ENCODE assay signal across 25 cellular contexts in genomic region chr22:29523761-29524160, GRCh38.
"Had no signal": no experiment of that assay in that cellular context is flagged by ENCODE, and none has a peak within 500 bp of the region (broad histone marks: within the 10 kb centered on the region; RNA-seq: fewer than 3 reads in every experiment).

No MANE protein-coding gene starts in this region.

- H3K4me1 Mint-ChIP-seq: activated CD4-positive, alpha-beta memory T cell treated with anti-CD3 and anti-CD28 coated beads, Interleukin-2, amount 10 ng/mL, durations not matched to agents 7 days and 5 days; activated CD4-positive, alpha-beta T cell treated with anti-CD3 and anti-CD28 coated beads for 36 hours; activated CD4-positive, alpha-beta T cell treated with anti-CD3 and anti-CD28 coated beads, Interleukin-2, amount 10 ng/mL, durations not matched to agents 7 days and 5 days; central memory CD8-positive, alpha-beta T cell; T-cell had no signal

- ATAC-seq: gastrocnemius medialis had no signal

- H3K9me3 Mint-ChIP-seq: activated CD4-positive, alpha-beta memory T cell treated with anti-CD3 and anti-CD28 coated beads, Interleukin-2, amount 10 ng/mL, durations not matched to agents 7 days and 5 days; activated CD4-positive, alpha-beta T cell treated with anti-CD3 and anti-CD28 coated beads, Interleukin-2, amount 10 ng/mL, durations not matched to agents 7 days and 5 days; activated T-cell treated with anti-CD3 and anti-CD28 coated beads, Interleukin-2, amount 50 U/mL, for 24 hours; activated T-cell treated with anti-CD3 and anti-CD28 coated beads, Interleukin-2, amount 50 U/mL, for 72 hours; central memory CD8-positive, alpha-beta T cell; dendritic cell treated with granulocyte-macrophage colony-stimulating factor and Interleukin-4, amounts not matched to agents 40 ng/mL and 50 ng/mL, for 4 days; T-cell; T-helper 1 cell treated with Interleukin-12 subunit alpha and Interleukin-12 subunit beta and Interleukin-4 antibody, amounts not matched to agents 30 μg/mL and 1 μg/mL, for 36 hours had no signal

- H3K27ac ChIP-seq: brain microvascular endothelial cell, coronary artery, esophagus muscularis mucosa, foreskin keratinocyte, gastrocnemius medialis, heart left ventricle had no signal

- H3K4me3 Mint-ChIP-seq: activated CD4-positive, alpha-beta memory T cell treated with anti-CD3 and anti-CD28 coated beads, Interleukin-2, amount 10 ng/mL, durations not matched to agents 7 days and 5 days; activated CD4-positive, alpha-beta T cell treated with anti-CD3 and anti-CD28 coated beads for 36 hours; activated CD4-positive, alpha-beta T cell treated with anti-CD3 and anti-CD28 coated beads, Interleukin-2, amount 10 ng/mL, durations not matched to agents 7 days and 5 days; activated naive CD8-positive, alpha-beta T cell; activated T-cell treated with anti-CD3 and anti-CD28 coated beads, Interleukin-2, amount 50 U/mL, for 24 hours; activated T-cell treated with anti-CD3 and anti-CD28 coated beads, Interleukin-2, amount 50 U/mL, for 72 hours; central memory CD8-positive, alpha-beta T cell; dendritic cell treated with granulocyte-macrophage colony-stimulating factor and Interleukin-4, amounts not matched to agents 40 ng/mL and 50 ng/mL, for 4 days; T-cell; T-helper 1 cell treated with Interleukin-12 subunit alpha and Interleukin-12 subunit beta and Interleukin-4 antibody, amounts not matched to agents 30 μg/mL and 1 μg/mL, for 36 hours had no signal

- DNase-seq: activated CD4-positive, CD25-positive, alpha-beta regulatory T cell; activated CD4-positive, CD25-positive, alpha-beta regulatory T cell treated with anti-CD3 and anti-CD28 coated beads, Interleukin-2, amount 50 U/mL, for 72 hours; activated CD8-positive, alpha-beta memory T cell treated with anti-CD3 and anti-CD28 coated beads, Interleukin-2, amount 50 U/mL, for 48 hours; activated effector memory CD4-positive, alpha-beta T cell treated with Interleukin-2 at 50 U/mL for 16 hours; activated gamma-delta T cell treated with Interleukin-2 at 50 U/mL for 16 hours; activated T-cell treated with anti-CD3 and anti-CD28 coated beads for 4 hours; amniotic stem cell; effector memory CD4-positive, alpha-beta T cell; foreskin keratinocyte; gastrocnemius medialis; T-helper 9 cell had no signal

- H3K27me3 Mint-ChIP-seq: activated CD4-positive, alpha-beta memory T cell treated with anti-CD3 and anti-CD28 coated beads, Interleukin-2, amount 10 ng/mL, durations not matched to agents 7 days and 5 days; activated CD4-positive, alpha-beta T cell treated with anti-CD3 and anti-CD28 coated beads for 36 hours; activated CD4-positive, alpha-beta T cell treated with anti-CD3 and anti-CD28 coated beads, Interleukin-2, amount 10 ng/mL, durations not matched to agents 7 days and 5 days; activated naive CD8-positive, alpha-beta T cell; activated T-cell treated with anti-CD3 and anti-CD28 coated beads, Interleukin-2, amount 50 U/mL, for 24 hours; central memory CD8-positive, alpha-beta T cell; dendritic cell treated with granulocyte-macrophage colony-stimulating factor and Interleukin-4, amounts not matched to agents 40 ng/mL and 50 ng/mL, for 4 days; T-cell had no signal

- H3K27ac Mint-ChIP-seq: activated CD4-positive, alpha-beta memory T cell treated with anti-CD3 and anti-CD28 coated beads, Interleukin-2, amount 10 ng/mL, durations not matched to agents 7 days and 5 days; activated CD4-positive, alpha-beta T cell treated with anti-CD3 and anti-CD28 coated beads for 36 hours; activated CD4-positive, alpha-beta T cell treated with anti-CD3 and anti-CD28 coated beads, Interleukin-2, amount 10 ng/mL, durations not matched to agents 7 days and 5 days; activated naive CD8-positive, alpha-beta T cell; activated T-cell treated with anti-CD3 and anti-CD28 coated beads, Interleukin-2, amount 50 U/mL, for 72 hours; dendritic cell treated with granulocyte-macrophage colony-stimulating factor and Interleukin-4, amounts not matched to agents 40 ng/mL and 50 ng/mL, for 4 days; T-cell; T-helper 1 cell treated with Interleukin-12 subunit alpha and Interleukin-12 subunit beta and Interleukin-4 antibody, amounts not matched to agents 30 μg/mL and 1 μg/mL, for 36 hours had no signal
